Comparison of ENCODE assay signal across 1 cellular context in genomic region chr9:110255417-110256141, GRCh38.
A peak's percentile ranks its signal among the peaks of the same experiment; 100 is the strongest.
TF ChIP-seq lines count a peak whose summit lies in the region.

No MANE protein-coding gene starts in this region.

TF ChIP-seq in HEK293, 187 proteins besides CTCF, POLR2A, EP300 and RAD21 (continued from another document and continues in another):
- TF ChIP-seq MZF1 (tag by site-specific recombination; IDR thresholded peaks at IDR 0.05; ENCODE audit: borderline replicate concordance) (no peak), ZNF639 (tag by site-specific recombination; IDR thresholded peaks at IDR 0.05) (no peak), KLF10 (tag by site-specific recombination; IDR thresholded peaks at IDR 0.05) (0 out of 2 replicates have a peak, but pooled peaks have one; percentile 37), BCL11A (tag by site-specific recombination; IDR thresholded peaks at IDR 0.05; ENCODE audit: low read depth) (no peak), ZNF426 (tag by site-specific recombination; IDR thresholded peaks at IDR 0.05) (no peak), RBAK (tag by site-specific recombination; IDR thresholded peaks at IDR 0.05) (no peak), ZNF114 (tag by site-specific recombination; IDR thresholded peaks at IDR 0.05) (no peak), SP7 (tag by site-specific recombination; IDR thresholded peaks at IDR 0.05) (no peak; the same call in none of the 2 replicates), ZNF677 (tag by site-specific recombination; IDR thresholded peaks at IDR 0.05) (no peak), ZBTB10 (tag by site-specific recombination; IDR thresholded peaks at IDR 0.05) (0 out of 2 replicates have a peak, but pooled peaks have one; percentile 15), ZNF510 (tag by site-specific recombination; IDR thresholded peaks at IDR 0.05; ENCODE audit: insufficient replicate concordance) (no peak), ZNF629 (tag by site-specific recombination; IDR thresholded peaks at IDR 0.05) (no peak), ZNF610 (tag by site-specific recombination; IDR thresholded peaks at IDR 0.05; ENCODE audit: borderline replicate concordance) (no peak), ZEB2 (tag by site-specific recombination; IDR thresholded peaks at IDR 0.05) (peak; percentile 44; the same call in 1 of the 2 replicates), PATZ1 (tag by site-specific recombination; IDR thresholded peaks at IDR 0.05) (no peak), ZNF169 (tag by site-specific recombination; IDR thresholded peaks at IDR 0.05) (no peak), ZNF433 (tag by site-specific recombination; IDR thresholded peaks at IDR 0.05; ENCODE audit: low read depth) (no peak), ZNF274 (IDR thresholded peaks at IDR 0.05; ENCODE audit: low read length) (no peak), ZNF274 (tag by site-specific recombination; IDR thresholded peaks at IDR 0.05; ENCODE audit: borderline replicate concordance) (no peak), GFI1B (tag by site-specific recombination; IDR thresholded peaks at IDR 0.05) (no peak), ZNF549 (tag by site-specific recombination; IDR thresholded peaks at IDR 0.05) (no peak), ZNF585B (tag by site-specific recombination; IDR thresholded peaks at IDR 0.05) (no peak; the same call in 1 of the 2 replicates), ZNF398 (tag by site-specific recombination; IDR thresholded peaks at IDR 0.05) (no peak), PRDM1 (tag by site-specific recombination; IDR thresholded peaks at IDR 0.05) (no peak), ZNF776 (tag by site-specific recombination; IDR thresholded peaks at IDR 0.05; ENCODE audit: borderline replicate concordance) (no peak), ZBTB20 (tag by site-specific recombination; IDR thresholded peaks at IDR 0.05) (peak; percentile 39; the same call in 1 of the 2 replicates), TCF7L2 (IDR thresholded peaks at IDR 0.05; ENCODE audit: borderline replicate concordance, low read depth, low read length) (no peak), ZBTB49 (tag by site-specific recombination; IDR thresholded peaks at IDR 0.05; ENCODE audit: low read depth) (no peak), BCL6B (tag by site-specific recombination; IDR thresholded peaks at IDR 0.05) (no peak), ZNF777 (tag by site-specific recombination; IDR thresholded peaks at IDR 0.05; ENCODE audit: borderline replicate concordance) (no peak), ZNF423 (tag by site-specific recombination; IDR thresholded peaks at IDR 0.05) (peak; percentile 86), HOXC10 (CRISPR knock-in tag; IDR thresholded peaks at IDR 0.05) (peak; percentile 63; the same call in 1 of the 2 replicates), ZNF76 (tag by site-specific recombination; IDR thresholded peaks at IDR 0.05; ENCODE audit: borderline replicate concordance, low read depth) (no peak), SP2 (tag by site-specific recombination; IDR thresholded peaks at IDR 0.05) (peak; percentile 25; the same call in 1 of the 2 replicates), ZBTB8A (tag by site-specific recombination; IDR thresholded peaks at IDR 0.05) (peak; percentile 47), ZNF555 (tag by site-specific recombination; conservative IDR thresholded peaks at IDR 0.05) (no peak)
- TF ChIP-seq, protein P1, sequence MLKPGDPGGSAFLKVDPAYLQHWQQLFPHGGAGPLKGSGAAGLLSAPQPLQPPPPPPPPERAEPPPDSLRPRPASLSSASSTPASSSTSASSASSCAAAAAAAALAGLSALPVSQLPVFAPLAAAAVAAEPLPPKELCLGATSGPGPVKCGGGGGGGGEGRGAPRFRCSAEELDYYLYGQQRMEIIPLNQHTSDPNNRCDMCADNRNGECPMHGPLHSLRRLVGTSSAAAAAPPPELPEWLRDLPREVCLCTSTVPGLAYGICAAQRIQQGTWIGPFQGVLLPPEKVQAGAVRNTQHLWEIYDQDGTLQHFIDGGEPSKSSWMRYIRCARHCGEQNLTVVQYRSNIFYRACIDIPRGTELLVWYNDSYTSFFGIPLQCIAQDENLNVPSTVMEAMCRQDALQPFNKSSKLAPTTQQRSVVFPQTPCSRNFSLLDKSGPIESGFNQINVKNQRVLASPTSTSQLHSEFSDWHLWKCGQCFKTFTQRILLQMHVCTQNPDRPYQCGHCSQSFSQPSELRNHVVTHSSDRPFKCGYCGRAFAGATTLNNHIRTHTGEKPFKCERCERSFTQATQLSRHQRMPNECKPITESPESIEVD (tag by site-specific recombination; IDR thresholded peaks at IDR 0.05) = no peak
- TF ChIP-seq, protein P2, sequence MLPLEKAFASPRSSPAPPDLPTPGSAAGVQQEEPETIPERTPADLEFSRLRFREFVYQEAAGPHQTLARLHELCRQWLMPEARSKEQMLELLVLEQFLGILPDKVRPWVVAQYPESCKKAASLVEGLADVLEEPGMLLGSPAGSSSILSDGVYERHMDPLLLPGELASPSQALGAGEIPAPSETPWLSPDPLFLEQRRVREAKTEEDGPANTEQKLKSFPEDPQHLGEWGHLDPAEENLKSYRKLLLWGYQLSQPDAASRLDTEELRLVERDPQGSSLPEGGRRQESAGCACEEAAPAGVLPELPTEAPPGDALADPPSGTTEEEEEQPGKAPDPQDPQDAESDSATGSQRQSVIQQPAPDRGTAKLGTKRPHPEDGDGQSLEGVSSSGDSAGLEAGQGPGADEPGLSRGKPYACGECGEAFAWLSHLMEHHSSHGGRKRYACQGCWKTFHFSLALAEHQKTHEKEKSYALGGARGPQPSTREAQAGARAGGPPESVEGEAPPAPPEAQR (tag by site-specific recombination; IDR thresholded peaks at IDR 0.05) = no peak
- TF ChIP-seq, protein P3, sequence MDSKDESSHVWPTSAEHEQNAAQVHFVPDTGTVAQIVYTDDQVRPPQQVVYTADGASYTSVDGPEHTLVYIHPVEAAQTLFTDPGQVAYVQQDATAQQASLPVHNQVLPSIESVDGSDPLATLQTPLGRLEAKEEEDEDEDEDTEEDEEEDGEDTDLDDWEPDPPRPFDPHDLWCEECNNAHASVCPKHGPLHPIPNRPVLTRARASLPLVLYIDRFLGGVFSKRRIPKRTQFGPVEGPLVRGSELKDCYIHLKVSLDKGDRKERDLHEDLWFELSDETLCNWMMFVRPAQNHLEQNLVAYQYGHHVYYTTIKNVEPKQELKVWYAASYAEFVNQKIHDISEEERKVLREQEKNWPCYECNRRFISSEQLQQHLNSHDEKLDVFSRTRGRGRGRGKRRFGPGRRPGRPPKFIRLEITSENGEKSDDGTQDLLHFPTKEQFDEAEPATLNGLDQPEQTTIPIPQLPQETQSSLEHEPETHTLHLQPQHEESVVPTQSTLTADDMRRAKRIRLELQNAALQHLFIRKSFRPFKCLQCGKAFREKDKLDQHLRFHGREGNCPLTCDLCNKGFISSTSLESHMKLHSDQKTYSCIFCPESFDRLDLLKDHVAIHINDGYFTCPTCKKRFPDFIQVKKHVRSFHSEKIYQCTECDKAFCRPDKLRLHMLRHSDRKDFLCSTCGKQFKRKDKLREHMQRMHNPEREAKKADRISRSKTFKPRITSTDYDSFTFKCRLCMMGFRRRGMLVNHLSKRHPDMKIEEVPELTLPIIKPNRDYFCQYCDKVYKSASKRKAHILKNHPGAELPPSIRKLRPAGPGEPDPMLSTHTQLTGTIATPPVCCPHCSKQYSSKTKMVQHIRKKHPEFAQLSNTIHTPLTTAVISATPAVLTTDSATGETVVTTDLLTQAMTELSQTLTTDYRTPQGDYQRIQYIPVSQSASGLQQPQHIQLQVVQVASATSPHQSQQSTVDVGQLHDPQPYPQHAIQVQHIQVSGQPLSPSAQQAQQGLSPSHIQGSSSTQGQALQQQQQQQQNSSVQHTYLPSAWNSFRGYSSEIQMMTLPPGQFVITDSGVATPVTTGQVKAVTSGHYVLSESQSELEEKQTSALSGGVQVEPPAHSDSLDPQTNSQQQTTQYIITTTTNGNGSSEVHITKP (tag by site-specific recombination; IDR thresholded peaks at IDR 0.05) = no peak
- TF ChIP-seq, protein P4, sequence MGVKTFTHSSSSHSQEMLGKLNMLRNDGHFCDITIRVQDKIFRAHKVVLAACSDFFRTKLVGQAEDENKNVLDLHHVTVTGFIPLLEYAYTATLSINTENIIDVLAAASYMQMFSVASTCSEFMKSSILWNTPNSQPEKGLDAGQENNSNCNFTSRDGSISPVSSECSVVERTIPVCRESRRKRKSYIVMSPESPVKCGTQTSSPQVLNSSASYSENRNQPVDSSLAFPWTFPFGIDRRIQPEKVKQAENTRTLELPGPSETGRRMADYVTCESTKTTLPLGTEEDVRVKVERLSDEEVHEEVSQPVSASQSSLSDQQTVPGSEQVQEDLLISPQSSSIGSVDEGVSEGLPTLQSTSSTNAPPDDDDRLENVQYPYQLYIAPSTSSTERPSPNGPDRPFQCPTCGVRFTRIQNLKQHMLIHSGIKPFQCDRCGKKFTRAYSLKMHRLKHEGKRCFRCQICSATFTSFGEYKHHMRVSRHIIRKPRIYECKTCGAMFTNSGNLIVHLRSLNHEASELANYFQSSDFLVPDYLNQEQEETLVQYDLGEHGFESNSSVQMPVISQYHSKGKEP (tag by site-specific recombination; IDR thresholded peaks at IDR 0.05) = no peak
